34 cellular contexts compared by ENCODE assay signal in the genomic region with DNA sequence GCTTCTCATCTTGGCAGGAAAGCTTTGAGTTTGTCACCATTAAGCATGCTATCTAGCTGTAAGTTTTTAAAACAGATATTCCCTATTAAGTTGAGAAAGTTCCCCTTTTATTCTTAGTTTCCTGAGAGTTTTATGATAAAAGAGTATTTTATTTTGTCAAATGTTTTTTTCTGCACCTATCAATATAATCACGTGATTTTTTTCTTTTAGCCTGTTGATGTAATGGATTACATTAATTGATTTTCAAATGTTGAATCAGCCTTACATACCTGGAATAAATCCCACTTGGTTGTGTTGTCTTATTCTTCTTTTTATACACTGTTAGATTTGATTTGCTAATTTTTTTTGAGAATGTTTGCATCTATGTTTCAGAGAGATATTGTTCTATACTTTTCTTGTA.
"Had no signal": no experiment of that assay in that cellular context is flagged by ENCODE, and none has a peak within 500 bp of the region (broad histone marks: within the 10 kb centered on the region; RNA-seq: fewer than 3 reads in every experiment).

No MANE protein-coding gene starts in this region.

- H3K36me3 ChIP-seq: adrenal gland, ascending aorta, brain microvascular endothelial cell, breast epithelium, cardiac muscle cell had no signal

- H3K4me3 ChIP-seq: adrenal gland, ascending aorta, body of pancreas, breast epithelium, cardiac muscle cell had no signal

- DNase-seq: activated effector memory CD4-positive, alpha-beta T cell treated with anti-CD3 and anti-CD28 coated beads, Interleukin-2, amount 50 U/mL, for 16 hours; activated effector memory CD4-positive, alpha-beta T cell treated with Interleukin-2 at 50 U/mL for 16 hours; activated gamma-delta T cell; activated gamma-delta T cell treated with Interleukin-2 at 50 U/mL for 16 hours; activated naive CD4-positive, alpha-beta T cell; activated naive CD4-positive, alpha-beta T cell treated with anti-CD3 and anti-CD28 coated beads for 36 hours; activated naive CD4-positive, alpha-beta T cell treated with anti-CD3 and anti-CD28 coated beads, Interleukin-2, amount 10 ng/mL, durations not matched to agents 7 days and 5 days; activated naive CD4-positive, alpha-beta T cell treated with anti-CD3 and anti-CD28 coated beads, Interleukin-2, amount 50 U/mL, for 16 hours; activated naive CD4-positive, alpha-beta T cell treated with Interleukin-2 at 50 U/mL for 16 hours; activated naive CD8-positive, alpha-beta T cell treated with anti-CD3 and anti-CD28 coated beads for 36 hours; activated naive CD8-positive, alpha-beta T cell treated with anti-CD3 and anti-CD28 coated beads, Interleukin-2, amount 10 ng/mL, durations not matched to agents 7 days and 5 days; activated naive CD8-positive, alpha-beta T cell treated with anti-CD3 and anti-CD28 coated beads, Interleukin-2, amount 50 U/mL, for 24 hours; activated T-cell treated with anti-CD3 and anti-CD28 coated beads, Interleukin-2, amount 50 U/mL, for 1 hour; activated T-cell treated with anti-CD3 and anti-CD28 coated beads, Interleukin-2, amount 50 U/mL, for 24 hours; activated T-cell treated with anti-CD3 and anti-CD28 coated beads, Interleukin-2, amount 50 U/mL, for 4 hours; activated T-cell treated with anti-CD3 and anti-CD28 coated beads, Interleukin-2, amount 50 U/mL, for 48 hours; activated T-cell treated with anti-CD3 and anti-CD28 coated beads, Interleukin-2, amount 50 U/mL, for 72 hours; adrenal gland; amniotic stem cell; amygdala; anterior cingulate cortex; aorta; body of pancreas; brain microvascular endothelial cell; caudate nucleus; central memory CD4-positive, alpha-beta T cell; cerebellar nuclear complex had no signal

- H3K4me1 ChIP-seq: adrenal gland, ascending aorta, body of pancreas, breast epithelium had no signal

- H3K27me3 ChIP-seq: adrenal gland, ascending aorta, body of pancreas, brain microvascular endothelial cell, breast epithelium, cardiac muscle cell had no signal

- H3K9me3 ChIP-seq: adrenal gland, ascending aorta, breast epithelium had no signal

- H3K27ac ChIP-seq: adrenal gland, ascending aorta, body of pancreas, brain microvascular endothelial cell, breast epithelium, cardiac muscle cell had no signal

- ATAC-seq: activated naive CD4-positive, alpha-beta T cell treated with anti-CD3 and anti-CD28 coated beads, Interleukin-2, amount 50 U/mL, for 72 hours; activated naive CD8-positive, alpha-beta T cell treated with anti-CD3 and anti-CD28 coated beads, Interleukin-2, amount 50 U/mL, for 24 hours; activated T-cell treated with anti-CD3 and anti-CD28 coated beads, Interleukin-2, amount 50 U/mL, for 4 hours; activated T-cell treated with anti-CD3 and anti-CD28 coated beads, Interleukin-2, amount 50 U/mL, for 72 hours; activated T-helper 17 cell treated with anti-CD3 and anti-CD28 coated beads, Interleukin-2, amount 50 U/mL, for 72 hours; body of pancreas had no signal

- FAIRE-seq: astrocyte, bronchial epithelial cell had no signal
